3 cellular contexts compared by ENCODE assay signal in genomic region chr7:11795231-11795630, GRCh38.
TF ChIP-seq lines count a peak whose summit lies in the region.

No MANE protein-coding gene starts in this region.

TF ChIP-seq in A549, 52 proteins besides CTCF, POLR2A, EP300 and RAD21 (continued from another document):
- TF ChIP-seq HMGXB4 (CRISPR knock-in tag; IDR thresholded peaks at IDR 0.05; ENCODE audit: borderline replicate concordance), result no peak
- TF ChIP-seq RCOR1 (IDR thresholded peaks at IDR 0.05; ENCODE audit: low read depth, low read length), result no peak
- TF ChIP-seq HDAC2 (IDR thresholded peaks at IDR 0.05), result no peak

TF ChIP-seq in SK-N-SH, 30 proteins besides CTCF, POLR2A, EP300 and RAD21 (continued from another document):
- TF ChIP-seq SIN3A (IDR thresholded peaks at IDR 0.05; ENCODE audit: borderline replicate concordance, low read depth, low read length) (no peak), POLR2AphosphoS5 (IDR thresholded peaks at IDR 0.05; ENCODE audit: low read depth, low read length) (no peak), REST (IDR thresholded peaks at IDR 0.05; ENCODE audit: low read depth, low read length) (no peak), RCOR1 (IDR thresholded peaks at IDR 0.05; ENCODE audit: low read length) (peak; percentile 57; the same call in 1 of the 2 replicates), CHD2 (IDR thresholded peaks at IDR 0.05; ENCODE audit: low read length, partially characterized antibody) (peak; percentile 46), TCF12 (IDR thresholded peaks at IDR 0.05) (peak; percentile 37; the same call in 1 of the 2 replicates), JUND (IDR thresholded peaks at IDR 0.05) (no peak)
- TF ChIP-seq, protein P1, sequence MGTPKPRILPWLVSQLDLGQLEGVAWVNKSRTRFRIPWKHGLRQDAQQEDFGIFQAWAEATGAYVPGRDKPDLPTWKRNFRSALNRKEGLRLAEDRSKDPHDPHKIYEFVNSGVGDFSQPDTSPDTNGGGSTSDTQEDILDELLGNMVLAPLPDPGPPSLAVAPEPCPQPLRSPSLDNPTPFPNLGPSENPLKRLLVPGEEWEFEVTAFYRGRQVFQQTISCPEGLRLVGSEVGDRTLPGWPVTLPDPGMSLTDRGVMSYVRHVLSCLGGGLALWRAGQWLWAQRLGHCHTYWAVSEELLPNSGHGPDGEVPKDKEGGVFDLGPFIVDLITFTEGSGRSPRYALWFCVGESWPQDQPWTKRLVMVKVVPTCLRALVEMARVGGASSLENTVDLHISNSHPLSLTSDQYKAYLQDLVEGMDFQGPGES (IDR thresholded peaks at IDR 0.05; ENCODE audit: low read depth, low read length), result no peak

TF ChIP-seq in SK-N-SH treated with all-trans-retinoic acid at 6 μM for 48 hours, 23 proteins besides CTCF, POLR2A, EP300 and RAD21:
- TF ChIP-seq TSHZ2 (CRISPR knock-in tag; IDR thresholded peaks at IDR 0.05) (peak; percentile 72), OSR1 (CRISPR knock-in tag; IDR thresholded peaks at IDR 0.05) (no peak), ZFP3 (CRISPR knock-in tag; IDR thresholded peaks at IDR 0.05) (no peak), PPARA (CRISPR knock-in tag; IDR thresholded peaks at IDR 0.05; ENCODE audit: borderline replicate concordance) (no peak), ZNF8 (CRISPR knock-in tag; IDR thresholded peaks at IDR 0.05) (no peak), ZC3H10 (CRISPR knock-in tag; IDR thresholded peaks at IDR 0.05) (no peak), ESRRG (CRISPR knock-in tag; IDR thresholded peaks at IDR 0.05) (no peak), CREB5 (CRISPR knock-in tag; IDR thresholded peaks at IDR 0.05; ENCODE audit: low read depth) (no peak), ZNF565 (CRISPR knock-in tag; conservative IDR thresholded peaks at IDR 0.05; ENCODE audit: low read depth) (no peak), TCF4 (CRISPR knock-in tag; IDR thresholded peaks at IDR 0.05; ENCODE audit: borderline replicate concordance) (peak; percentile 83), POU6F1 (CRISPR knock-in tag; IDR thresholded peaks at IDR 0.05; ENCODE audit: borderline replicate concordance, low read depth) (no peak), BACH2 (CRISPR knock-in tag; IDR thresholded peaks at IDR 0.05; ENCODE audit: borderline replicate concordance) (no peak), ZNF70 (CRISPR knock-in tag; IDR thresholded peaks at IDR 0.05) (no peak), SNAI2 (CRISPR knock-in tag; IDR thresholded peaks at IDR 0.05) (no peak), GLIS3 (CRISPR knock-in tag; IDR thresholded peaks at IDR 0.05) (no peak), CSRNP3 (CRISPR knock-in tag; IDR thresholded peaks at IDR 0.05) (no peak), TOX (CRISPR knock-in tag; IDR thresholded peaks at IDR 0.05; ENCODE audit: borderline replicate concordance) (no peak), RARB (CRISPR knock-in tag; IDR thresholded peaks at IDR 0.05) (no peak), ISL1 (CRISPR knock-in tag; IDR thresholded peaks at IDR 0.05) (peak; percentile 56; the same call in 1 of the 2 replicates), ARNTL (CRISPR knock-in tag; IDR thresholded peaks at IDR 0.05; ENCODE audit: borderline replicate concordance, low read depth) (no peak), ZFP30 (CRISPR knock-in tag; IDR thresholded peaks at IDR 0.05) (no peak)
